ENCODE assay signal across 1 cellular context in the genomic region with DNA sequence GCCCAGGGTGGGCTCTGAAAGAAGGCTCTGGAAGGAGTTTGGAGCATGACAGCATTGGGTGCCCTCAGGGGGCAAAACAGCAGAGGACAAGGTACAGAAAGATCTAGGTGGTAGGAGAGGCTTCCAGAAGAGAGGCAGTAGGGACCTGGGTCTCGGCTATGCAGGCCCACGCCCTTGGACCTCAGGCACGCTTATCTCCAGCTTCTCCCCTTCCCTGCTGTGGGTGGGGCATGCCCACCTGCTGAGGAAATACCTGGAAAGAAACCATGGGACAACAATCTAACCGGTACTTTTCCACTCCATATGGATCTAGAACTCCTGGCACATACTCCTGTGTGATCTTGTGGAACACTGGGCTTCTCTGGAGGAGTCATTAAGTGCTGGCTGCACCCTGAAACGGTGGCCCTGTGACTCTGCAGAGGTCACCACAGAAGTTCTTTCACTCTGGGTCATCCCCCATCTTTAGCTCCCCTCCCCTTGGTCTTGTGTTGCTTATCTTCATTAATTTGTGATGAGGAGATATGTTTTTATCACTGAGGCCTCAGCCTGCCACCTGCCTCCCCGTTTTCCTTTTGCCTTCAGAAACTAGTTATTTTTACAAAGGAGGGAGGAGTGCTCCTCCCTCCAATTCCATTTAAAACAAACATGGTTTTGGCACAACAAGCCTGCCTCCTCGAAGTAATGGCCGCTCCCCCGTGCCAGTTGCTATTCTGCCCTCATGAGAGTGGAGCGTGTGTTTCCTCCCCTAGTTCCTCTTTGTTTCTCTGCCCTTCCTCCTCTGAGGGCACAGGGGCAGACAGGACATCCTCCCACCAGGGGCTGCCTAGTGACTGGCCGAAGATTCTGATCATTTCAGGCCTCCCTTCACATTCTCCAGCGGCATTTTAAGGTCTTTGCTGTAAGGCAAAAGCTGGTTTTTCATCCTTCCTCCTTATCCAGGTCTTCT.
TF ChIP-seq lines count a peak whose summit lies in the region.

No MANE protein-coding gene starts in this region.

TF ChIP-seq in GM23338, 12 proteins besides CTCF, POLR2A, EP300 and RAD21 (continued from another document):
- TF ChIP-seq ZNF462 (CRISPR knock-in tag; IDR thresholded peaks at IDR 0.05), result no peak
- TF ChIP-seq ZNF114 (CRISPR knock-in tag; IDR thresholded peaks at IDR 0.05), result no peak
- no peak for TF ChIP-seq POLR2AphosphoS5 (IDR thresholded peaks at IDR 0.05; ENCODE audit: low read depth)
- TF ChIP-seq STAT1 (IDR thresholded peaks at IDR 0.05; ENCODE audit: unreplicated experiment), result no peak
- TF ChIP-seq, protein P1, sequence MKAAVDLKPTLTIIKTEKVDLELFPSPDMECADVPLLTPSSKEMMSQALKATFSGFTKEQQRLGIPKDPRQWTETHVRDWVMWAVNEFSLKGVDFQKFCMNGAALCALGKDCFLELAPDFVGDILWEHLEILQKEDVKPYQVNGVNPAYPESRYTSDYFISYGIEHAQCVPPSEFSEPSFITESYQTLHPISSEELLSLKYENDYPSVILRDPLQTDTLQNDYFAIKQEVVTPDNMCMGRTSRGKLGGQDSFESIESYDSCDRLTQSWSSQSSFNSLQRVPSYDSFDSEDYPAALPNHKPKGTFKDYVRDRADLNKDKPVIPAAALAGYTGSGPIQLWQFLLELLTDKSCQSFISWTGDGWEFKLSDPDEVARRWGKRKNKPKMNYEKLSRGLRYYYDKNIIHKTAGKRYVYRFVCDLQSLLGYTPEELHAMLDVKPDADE (IDR thresholded peaks at IDR 0.05), result no peak
- TF ChIP-seq ZNF331 (CRISPR knock-in tag; IDR thresholded peaks at IDR 0.05; ENCODE audit: low read depth), result no peak
- no peak for TF ChIP-seq EZH2phosphoT487 (IDR thresholded peaks at IDR 0.05; ENCODE audit: unreplicated experiment)
- no peak for TF ChIP-seq CREB1 (CRISPR knock-in tag; IDR thresholded peaks at IDR 0.05; ENCODE audit: low read depth)
- TF ChIP-seq, protein P2, sequence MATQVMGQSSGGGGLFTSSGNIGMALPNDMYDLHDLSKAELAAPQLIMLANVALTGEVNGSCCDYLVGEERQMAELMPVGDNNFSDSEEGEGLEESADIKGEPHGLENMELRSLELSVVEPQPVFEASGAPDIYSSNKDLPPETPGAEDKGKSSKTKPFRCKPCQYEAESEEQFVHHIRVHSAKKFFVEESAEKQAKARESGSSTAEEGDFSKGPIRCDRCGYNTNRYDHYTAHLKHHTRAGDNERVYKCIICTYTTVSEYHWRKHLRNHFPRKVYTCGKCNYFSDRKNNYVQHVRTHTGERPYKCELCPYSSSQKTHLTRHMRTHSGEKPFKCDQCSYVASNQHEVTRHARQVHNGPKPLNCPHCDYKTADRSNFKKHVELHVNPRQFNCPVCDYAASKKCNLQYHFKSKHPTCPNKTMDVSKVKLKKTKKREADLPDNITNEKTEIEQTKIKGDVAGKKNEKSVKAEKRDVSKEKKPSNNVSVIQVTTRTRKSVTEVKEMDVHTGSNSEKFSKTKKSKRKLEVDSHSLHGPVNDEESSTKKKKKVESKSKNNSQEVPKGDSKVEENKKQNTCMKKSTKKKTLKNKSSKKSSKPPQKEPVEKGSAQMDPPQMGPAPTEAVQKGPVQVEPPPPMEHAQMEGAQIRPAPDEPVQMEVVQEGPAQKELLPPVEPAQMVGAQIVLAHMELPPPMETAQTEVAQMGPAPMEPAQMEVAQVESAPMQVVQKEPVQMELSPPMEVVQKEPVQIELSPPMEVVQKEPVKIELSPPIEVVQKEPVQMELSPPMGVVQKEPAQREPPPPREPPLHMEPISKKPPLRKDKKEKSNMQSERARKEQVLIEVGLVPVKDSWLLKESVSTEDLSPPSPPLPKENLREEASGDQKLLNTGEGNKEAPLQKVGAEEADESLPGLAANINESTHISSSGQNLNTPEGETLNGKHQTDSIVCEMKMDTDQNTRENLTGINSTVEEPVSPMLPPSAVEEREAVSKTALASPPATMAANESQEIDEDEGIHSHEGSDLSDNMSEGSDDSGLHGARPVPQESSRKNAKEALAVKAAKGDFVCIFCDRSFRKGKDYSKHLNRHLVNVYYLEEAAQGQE (IDR thresholded peaks at IDR 0.05; ENCODE audit: unreplicated experiment), result no peak
